Comparison of ENCODE assay signal across 7 cellular contexts in the genomic region with DNA sequence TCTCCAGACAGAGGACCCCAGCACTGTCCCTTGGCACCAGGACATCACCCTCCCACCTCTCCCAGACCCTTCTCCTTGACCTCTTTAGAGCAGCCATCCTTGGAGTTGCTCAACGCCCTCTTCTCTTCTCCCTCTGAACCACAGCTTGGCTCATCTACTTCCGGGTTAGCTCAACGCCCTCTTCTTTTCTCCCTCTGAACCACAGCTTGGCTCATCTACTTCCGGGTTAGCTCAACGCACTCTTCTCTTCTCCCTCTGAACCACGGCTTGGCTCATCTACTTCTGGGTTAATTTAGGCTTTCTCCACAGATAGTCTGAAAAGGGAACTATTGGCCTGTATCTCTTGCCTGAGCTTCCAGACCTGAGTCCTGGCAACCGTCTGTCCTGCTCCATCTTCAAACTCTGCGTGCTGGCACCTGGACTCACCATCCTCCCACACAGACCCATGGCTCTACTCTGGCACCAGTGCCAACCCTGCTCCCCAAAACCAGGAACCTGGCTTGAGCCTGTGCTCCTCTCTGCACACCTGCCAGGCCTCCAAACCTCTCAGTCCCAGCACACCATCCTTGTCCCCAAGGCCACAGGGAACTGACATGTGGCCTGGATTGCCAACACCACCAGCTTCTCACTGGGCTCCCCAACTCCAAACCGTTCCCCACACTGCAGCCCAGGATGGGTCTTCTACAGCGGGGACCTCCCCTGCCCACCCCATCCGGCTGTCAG. TPM values are rescaled to one million over a fixed set of nuclear protein-coding genes. Genes with fewer than 3 reads are reported as not detected.
A peak's percentile ranks its signal among the peaks of the same experiment; 100 is the strongest.
DNase-seq lines count a peak whose midpoint lies in the region; ATAC-seq and TF ChIP-seq lines count a peak whose summit lies in the region.
"Had no signal": no experiment of that assay in that cellular context is flagged by ENCODE, and none has a peak within 500 bp of the region (broad histone marks: within the 10 kb centered on the region; RNA-seq: fewer than 3 reads in every experiment).

No MANE protein-coding gene starts in this region.

- DNase-seq in H9 (peak; percentile 25), nephron progenitor cell (no peak), amniotic stem cell (lab: John Stamatoyannopoulos, UW) (no peak)
- no peak for DNase-seq in effector memory CD4-positive, alpha-beta T cell

- no peaks in the 10 kb centered on the region for H3K9me3 ChIP-seq in H9 (ENCODE audit: control insufficient read depth, low read depth, low read length)
- H3K9me3 ChIP-seq in effector memory CD4-positive, alpha-beta T cell (ENCODE audit: control insufficient read depth, low read length) = no peaks in the 10 kb centered on the region

- no peak overlapping the region for H3K27ac ChIP-seq in H9 (ENCODE audit: insufficient read length, low read depth, low read length)
- H3K27ac ChIP-seq in effector memory CD4-positive, alpha-beta T cell (ENCODE audit: insufficient read depth, low read length, poor library complexity, severe bottlenecking) = no peak overlapping the region

- peaks cover 26% of the 10 kb centered on the region for H3K36me3 ChIP-seq in effector memory CD4-positive, alpha-beta T cell (ENCODE audit: control insufficient read depth, insufficient read depth, low read length)

- H2BK5ac ChIP-seq in H9 (ENCODE audit: insufficient read length, low read length) = no peak overlapping the region

- no peak overlapping the region for H3K18ac ChIP-seq in H9 (ENCODE audit: insufficient read length, low read depth, low read length)

- H2BK12ac ChIP-seq in H9 (ENCODE audit: insufficient read length, low read depth, low read length) = no peak overlapping the region

- no peak overlapping the region for H4K5ac ChIP-seq in H9 (ENCODE audit: insufficient read length, low read depth, low read length)

- H3T11ph ChIP-seq in H9 (ENCODE audit: low read length) = no peak overlapping the region

- H3K27ac Mint-ChIP-seq in H9 (peak overlapping the region; percentile 57 to 93 (median 74); a peak in 5 of 7 replicates), nephron progenitor cell (peak overlapping the region; percentile 80)
- peak overlapping the region; percentile 33 for H3K27ac Mint-ChIP-seq in activated T-helper 17 cell treated with anti-CD3 and anti-CD28 coated beads, Interleukin-2, amount 50 U/mL, for 72 hours

- H3K27me3 Mint-ChIP-seq in H9 (ENCODE audit: low read depth) (peaks cover 3% of the 10 kb centered on the region), nephron progenitor cell (ENCODE audit: low read depth, poor library complexity) (peaks cover 6% of the 10 kb centered on the region)
- no peaks in the 10 kb centered on the region for H3K27me3 Mint-ChIP-seq in activated T-helper 17 cell treated with anti-CD3 and anti-CD28 coated beads, Interleukin-2, amount 50 U/mL, for 72 hours

- no peak overlapping the region for H4K8ac ChIP-seq in H9 (replicated peaks; ENCODE audit: insufficient read length, low read depth, low read length)

- H3K4me2 ChIP-seq in H9 (ENCODE audit: insufficient read depth, insufficient read length, low read length) = no peak overlapping the region

- no peak overlapping the region for H3K4ac ChIP-seq in H9 (ENCODE audit: low read depth, low read length)

- no peaks in the 10 kb centered on the region for H3K79me1 ChIP-seq in H9 (ENCODE audit: insufficient read depth, low read depth, low read length, poor library complexity, severe bottlenecking)

- no peak overlapping the region for H3K23ac ChIP-seq in H9 (ENCODE audit: insufficient read length, low read depth, low read length)

- no peak overlapping the region for H2AK5ac ChIP-seq in H9 (ENCODE audit: insufficient read length, low read length)

- H2BK15ac ChIP-seq in H9 (ENCODE audit: low read depth, low read length) = no peak overlapping the region

- no peaks in the 10 kb centered on the region for H3K23me2 ChIP-seq in H9 (ENCODE audit: insufficient read length, low read depth, low read length, poor library complexity, severe bottlenecking)

- no peaks in the 10 kb centered on the region for H3K4me1 ChIP-seq in H9 (ENCODE audit: insufficient read depth, low read length)
- no peaks in the 10 kb centered on the region for H3K4me1 ChIP-seq in effector memory CD4-positive, alpha-beta T cell (ENCODE audit: control insufficient read depth, insufficient read depth, low read length, poor library complexity, severe bottlenecking)

- no peak overlapping the region for H3K14ac ChIP-seq in H9 (ENCODE audit: insufficient read depth, low read length)

- no peak for ATAC-seq in activated T-helper 17 cell treated with anti-CD3 and anti-CD28 coated beads, Interleukin-2, amount 50 U/mL, for 72 hours (replicated peaks)
- ATAC-seq in GM21619 (IDR thresholded peaks at IDR 0.05; ENCODE audit: unreplicated experiment) = no peak
- ATAC-seq: GM12878 had no signal

- no peak overlapping the region for H3K9ac ChIP-seq in H9 (ENCODE audit: extremely low read depth, insufficient read length, low read length)

- H3K4me3 ChIP-seq in effector memory CD4-positive, alpha-beta T cell (ENCODE audit: insufficient read depth, low read depth, low read length, poor library complexity, severe bottlenecking) = no peak overlapping the region
- H3K4me3 ChIP-seq: GM12878 had no signal

- H2BK20ac ChIP-seq in H9 (ENCODE audit: low read depth, low read length, poor library complexity, severe bottlenecking) = no peak overlapping the region

- H4K20me1 ChIP-seq in H9 (ENCODE audit: control insufficient read depth, insufficient read depth, insufficient read length) = peaks cover 2% of the 10 kb centered on the region

- no peaks in the 10 kb centered on the region for H3K27me3 ChIP-seq in H9 (ENCODE audit: insufficient read depth, low read length)
- H3K27me3 ChIP-seq in effector memory CD4-positive, alpha-beta T cell (replicated peaks; ENCODE audit: control insufficient read depth, insufficient read depth, low read length, poor library complexity, severe bottlenecking) = no peaks in the 10 kb centered on the region

- no peaks in the 10 kb centered on the region for H3K79me2 ChIP-seq in H9 (ENCODE audit: insufficient read depth, low read length)

- H3K56ac ChIP-seq in H9 (ENCODE audit: insufficient read length, low read depth, low read length) = no peak overlapping the region

- H3K9me3 Mint-ChIP-seq in H9 (no peaks in the 10 kb centered on the region), nephron progenitor cell (no peaks in the 10 kb centered on the region)
- H3K9me3 Mint-ChIP-seq in activated T-helper 17 cell treated with anti-CD3 and anti-CD28 coated beads, Interleukin-2, amount 50 U/mL, for 72 hours = no peaks in the 10 kb centered on the region

- H3K36me3 Mint-ChIP-seq in H9 (ENCODE audit: insufficient read depth in 1 of 3, low read depth in 3 of 3) = peaks cover 24 to 80% (median 72%) of the 10 kb centered on the region in 3 experiments
- H3K36me3 Mint-ChIP-seq in activated T-helper 17 cell treated with anti-CD3 and anti-CD28 coated beads, Interleukin-2, amount 50 U/mL, for 72 hours (ENCODE audit: low read depth) = peaks cover 89% of the 10 kb centered on the region
- H3K36me3 Mint-ChIP-seq in nephron progenitor cell (ENCODE audit: low read depth) = peaks cover 78% of the 10 kb centered on the region

- H3K4me3 Mint-ChIP-seq in H9 (no peak overlapping the region), nephron progenitor cell (no peak overlapping the region)
- H3K4me3 Mint-ChIP-seq in activated T-helper 17 cell treated with anti-CD3 and anti-CD28 coated beads, Interleukin-2, amount 50 U/mL, for 72 hours = no peak overlapping the region

- no peak overlapping the region for H2BK120ac ChIP-seq in H9 (ENCODE audit: low read depth, low read length, poor library complexity, severe bottlenecking)

- H3K4me1 Mint-ChIP-seq in H9 (no peaks in the 10 kb centered on the region), nephron progenitor cell (peaks cover 68% of the 10 kb centered on the region)
- H3K4me1 Mint-ChIP-seq in activated T-helper 17 cell treated with anti-CD3 and anti-CD28 coated beads, Interleukin-2, amount 50 U/mL, for 72 hours = peaks cover 21% of the 10 kb centered on the region

- WGBS in H9 (ENCODE audit: extremely low coverage, insufficient read length, low lambda C conversion rate) = no CpG with 5 or more reads among the region's 11 CpGs

- no peak for TF ChIP-seq CTCF in H9 (conservative IDR thresholded peaks at IDR 0.05)
- no peak for TF ChIP-seq CTCF in nephron progenitor cell (IDR thresholded peaks at IDR 0.05)

- no peak overlapping the region for H4K91ac ChIP-seq in H9 (ENCODE audit: insufficient read length, low read depth, low read length)

- no peak overlapping the region for H2AFZ ChIP-seq in H9 (ENCODE audit: low read length)

RNA-seq across cellular contexts. Expression of a gene that starts 25.3 kb away (rescaled TPM):
- 54.0 and 54.8 TPM in 2 replicates for total RNA-seq in H9 (2021)
- 10 to 100 TPM; 26.9 to 38.6 TPM for total RNA-seq in activated T-helper 17 cell treated with anti-CD3 and anti-CD28 coated beads, Interleukin-2, amount 50 U/mL, for 72 hours

RNA-seq across cellular contexts. Expression of a gene that starts 49.3 kb away (rescaled TPM):
- total RNA-seq in H9 (2021) = 1.0 and 1.6 TPM in 2 replicates
- total RNA-seq in activated T-helper 17 cell treated with anti-CD3 and anti-CD28 coated beads, Interleukin-2, amount 50 U/mL, for 72 hours = under 1 TPM; 0.43 to 0.93 TPM

RNA-seq across cellular contexts. Expression of a gene that starts 59.5 kb away (rescaled TPM):
- 103 and 104 TPM in 2 replicates for total RNA-seq in H9 (2021)
- 100 to 1,000 TPM; 101 to 103 TPM for total RNA-seq in activated T-helper 17 cell treated with anti-CD3 and anti-CD28 coated beads, Interleukin-2, amount 50 U/mL, for 72 hours

RNA-seq across cellular contexts. Expression of a gene that starts 59.6 kb away (rescaled TPM):
- total RNA-seq in H9 (2021) = 1.2 and 1.4 TPM in 2 replicates
- 1 to 10 TPM in 1 of 2 donors, under 1 TPM in 1; 0.30 to 1.4 TPM for total RNA-seq in activated T-helper 17 cell treated with anti-CD3 and anti-CD28 coated beads, Interleukin-2, amount 50 U/mL, for 72 hours
